ENCODE assay signal across 8 cellular contexts in genomic region chr1:204506969-204507316, GRCh38. TPM values are rescaled to one million over a fixed set of nuclear protein-coding genes. Genes with fewer than 3 reads are reported as not detected.
A peak's percentile ranks its signal among the peaks of the same experiment; 100 is the strongest.
DNase-seq lines count a peak whose midpoint lies in the region; ATAC-seq and TF ChIP-seq lines count a peak whose summit lies in the region.

No MANE protein-coding gene starts in this region.

- ATAC-seq in HG03432 (IDR thresholded peaks at IDR 0.05; ENCODE audit: unreplicated experiment) (peak; percentile 67), left lobe of liver (peak; percentile 69)

- peak overlapping the region; percentile 58 for H3K4me3 ChIP-seq in AG10803 (ENCODE audit: low read length)

- H3K27ac ChIP-seq in cingulate gyrus (ENCODE audit: low read depth, low read length): peak overlapping the region; percentile 94

- TF ChIP-seq POLR2A in GM19099 (IDR thresholded peaks at IDR 0.05; ENCODE audit: extremely low read depth, insufficient read length, low read depth): peak; percentile 14

- no peak for TF ChIP-seq CTCF in AG10803 (conservative IDR thresholded peaks at IDR 0.05; ENCODE audit: low read length)

- DNase-seq in AG10803 (ENCODE audit: low read depth) (peak; percentile 92), NCI-H510A (lab: John Stamatoyannopoulos, UW) (peak; percentile 66), left lobe of liver (ENCODE audit: low spot score) (peak; percentile 85)
- peak; percentile 79 to 86 for DNase-seq in activated CD4-positive, alpha-beta T cell treated with anti-CD3 and anti-CD28 coated beads for 24 hours (ENCODE audit: low read depth in 2 of 2)
- peak; percentile 90 for DNase-seq in stimulated activated CD4-positive, alpha-beta T cell treated with anti-CD3 and anti-CD28 coated beads, Interleukin-1b, Interleukin-23, amount 100 ng/mL, for 48 hours

RNA-seq across cellular contexts. Expression of gene MDM4, which starts 9.3 kb away (rescaled TPM):
- 27.4 TPM for total RNA-seq in left lobe of liver

RNA-seq across cellular contexts. Expression of gene PIK3C2B, which starts 12.3 kb away (rescaled TPM):
- total RNA-seq in left lobe of liver: 14.8 TPM

Comparison
In these comparisons a context has a peak if more than half of its experiments do, and no peak if none do; other contexts are left out.
1. Peak in every context shown above with its lines: DNase-seq, ATAC-seq, H3K4me3 ChIP-seq and H3K27ac ChIP-seq.